In genomic region chr16:72482695-72483094, GRCh38 we compare ENCODE assay signal across 22 cellular contexts.
DNase-seq lines count a peak whose midpoint lies in the region; ATAC-seq, FAIRE-seq and TF ChIP-seq lines count a peak whose summit lies in the region.
"Had no signal": no experiment of that assay in that cellular context is flagged by ENCODE, and none has a peak within 500 bp of the region (broad histone marks: within the 10 kb centered on the region; RNA-seq: fewer than 3 reads in every experiment).

No MANE protein-coding gene starts in this region.

- 0% methylated on average over 3 of the region's 3 CpGs for WGBS in GM12878 (ENCODE audit: insufficient coverage, insufficient replicate concordance, low lambda C conversion rate, missing lambda C conversion rate)

- no peak overlapping the region for H3K9ac ChIP-seq in GM12878 (ENCODE audit: control insufficient read depth, insufficient read depth, low read length)

- TF ChIP-seq POLR2A in GM12891 (IDR thresholded peaks at IDR 0.05; ENCODE audit: low read depth, low read length) = no peak
- no peak for TF ChIP-seq POLR2A in GM12878 (IDR thresholded peaks at IDR 0.05; ENCODE audit: low read depth, low read length)

- CTCF ChIA-PET in GM12878 (lab: Yijun Ruan, JAX) = no interaction called here

- SMC1A ChIA-PET in GM12878 (lab: Charles Lee; ENCODE audit: uncharacterized antibody, unreplicated experiment) = interaction anchor here (1.1 to 1.4 kb wide), 2 partner anchors 10 to 11 kb away, joined by 3 read pairs; no protein-coding TSS in a partner anchor

- H3K4me3 Mint-ChIP-seq in CD4-positive, CD25-positive, alpha-beta regulatory T cell = peak overlapping the region in 3 of 4 donors; percentile 39 to 87 (median 46)
- H3K4me3 Mint-ChIP-seq: activated naive CD8-positive, alpha-beta T cell treated with anti-CD3 and anti-CD28 coated beads, Interleukin-2, amount 10 ng/mL, durations not matched to agents 7 days and 5 days; brain had no signal

- H3K4me1 ChIP-seq in CD4-positive, CD25-positive, alpha-beta regulatory T cell (ENCODE audit: control insufficient read depth, insufficient read depth, low read length, poor library complexity, severe bottlenecking) = peaks cover 17% of the 10 kb centered on the region
- peaks cover 7% of the 10 kb centered on the region; the same call in 1 of the 2 replicates for H3K4me1 ChIP-seq in GM12878 (ENCODE audit: control insufficient read depth, insufficient read depth, low read length)
- H3K4me1 ChIP-seq: testis had no signal

- H2AFZ ChIP-seq in GM12878 (ENCODE audit: control insufficient read depth, low read depth, low read length) = no peak overlapping the region

- peaks cover 16 to 35% (median 28%) of the 10 kb centered on the region in 4 donors for H3K4me1 Mint-ChIP-seq in CD4-positive, CD25-positive, alpha-beta regulatory T cell
- H3K4me1 Mint-ChIP-seq: brain had no signal

- H3K79me2 ChIP-seq in GM12878 (ENCODE audit: control insufficient read depth, insufficient read depth, low read length) = no peaks in the 10 kb centered on the region

- H3K4me2 ChIP-seq in GM12878 (ENCODE audit: control insufficient read depth, insufficient read depth) = peak overlapping the region; percentile 23; the same call in 1 of the 2 replicates

- FAIRE-seq in GM12891 (lab: Jason Lieb, UNC) (peak; percentile 9), GM12878 (lab: Jason Lieb, UNC) (peak; percentile 97)
- FAIRE-seq: endometrium had no signal

- peaks cover 0 to 7% (median 1%) of the 10 kb centered on the region in 7 donors for H3K9me3 Mint-ChIP-seq in CD4-positive, CD25-positive, alpha-beta regulatory T cell
- H3K9me3 Mint-ChIP-seq: activated naive CD8-positive, alpha-beta T cell treated with anti-CD3 and anti-CD28 coated beads, Interleukin-2, amount 10 ng/mL, durations not matched to agents 7 days and 5 days had no signal

- H3K36me3 ChIP-seq in CD4-positive, CD25-positive, alpha-beta regulatory T cell (ENCODE audit: control insufficient read depth, insufficient read depth, low read length) = no peaks in the 10 kb centered on the region
- H3K36me3 ChIP-seq in GM12878 (ENCODE audit: control insufficient read depth in 2 of 2, insufficient read depth in 2 of 2, low read length in 1 of 2) = no peaks in the 10 kb centered on the region
- no peaks in the 10 kb centered on the region for H3K36me3 ChIP-seq in H7 (replicated peaks; ENCODE audit: control insufficient read depth, insufficient read depth, low read length)
- H3K36me3 ChIP-seq: neutrophil had no signal

- in situ Hi-C loops in GM12878 (cut with MboI) = no loop called here

- H3K27ac Mint-ChIP-seq in CD4-positive, CD25-positive, alpha-beta regulatory T cell = peak overlapping the region; percentile 54 to 83 (median 74)
- H3K27ac Mint-ChIP-seq: activated naive CD8-positive, alpha-beta T cell treated with anti-CD3 and anti-CD28 coated beads, Interleukin-2, amount 10 ng/mL, durations not matched to agents 7 days and 5 days had no signal

- no peak for TF ChIP-seq RAD21 in GM12878 (IDR thresholded peaks at IDR 0.05; ENCODE audit: insufficient read depth, low read depth, low read length)

- TF ChIP-seq EP300 in GM12878 (IDR thresholded peaks at IDR 0.05; ENCODE audit: borderline replicate concordance in 1 of 2, control insufficient read depth in 1 of 2, low read depth in 2 of 2, low read length in 2 of 2) = no peak

- TF ChIP-seq CTCF in GM12878 (IDR thresholded peaks at IDR 0.05 in 2 of 3, conservative IDR thresholded peaks at IDR 0.05 in 1 of 3; ENCODE audit: control insufficient read depth in 2 of 3, extremely low read depth in 1 of 3, insufficient read depth in 1 of 3, low read depth in 3 of 3, low read length in 3 of 3) = no peak

- POLR2A ChIA-PET in GM12878 (lab: Charles Lee) = no interaction called here

- ATAC-seq in CD4-positive, CD25-positive, alpha-beta regulatory T cell (ENCODE audit: low read depth in 2 of 2) = no peak
- peak; percentile 49 for ATAC-seq in HG03442 (IDR thresholded peaks at IDR 0.05; ENCODE audit: unreplicated experiment)
- ATAC-seq in GM12878 = peak; percentile 61
- ATAC-seq in GM21526 (IDR thresholded peaks at IDR 0.05; ENCODE audit: low FRiP score, unreplicated experiment) = no peak
- ATAC-seq: HCT116 had no signal

- no peaks in the 10 kb centered on the region for H3K9me3 ChIP-seq in CD4-positive, CD25-positive, alpha-beta regulatory T cell (ENCODE audit: control insufficient read depth in 2 of 2, low read length in 2 of 2)
- H3K9me3 ChIP-seq in GM12878 (replicated peaks; ENCODE audit: control insufficient read depth, insufficient read depth, low read length) = no peaks in the 10 kb centered on the region
- H3K9me3 ChIP-seq: neutrophil, testis had no signal

- BruUV-seq in GM12878 (replicated peaks; lab: Mats Ljungman, UMichigan) = no TSS peak

- no peaks in the 10 kb centered on the region for H3K27me3 Mint-ChIP-seq in CD4-positive, CD25-positive, alpha-beta regulatory T cell
- H3K27me3 Mint-ChIP-seq: activated naive CD8-positive, alpha-beta T cell treated with anti-CD3 and anti-CD28 coated beads, Interleukin-2, amount 10 ng/mL, durations not matched to agents 7 days and 5 days; brain had no signal

- H3K4me3 ChIP-seq in CD4-positive, CD25-positive, alpha-beta regulatory T cell (ENCODE audit: low read depth, low read length) = peak overlapping the region; percentile 52
- H3K4me3 ChIP-seq in GM12878 (no peak overlapping the region), H7 (ENCODE audit: insufficient read depth, low read depth, low read length) (no peak overlapping the region)
- H3K4me3 ChIP-seq: coronary artery, testis had no signal

- H3K27ac ChIP-seq in CD4-positive, CD25-positive, alpha-beta regulatory T cell (ENCODE audit: insufficient read depth, low read length, poor library complexity, severe bottlenecking) = peak overlapping the region; percentile 59
- H3K27ac ChIP-seq in GM12878 (ENCODE audit: control insufficient read depth, insufficient read depth) = no peak overlapping the region
- H3K27ac ChIP-seq: coronary artery, neutrophil, RWPE1, testis had no signal

- RAD21 ChIA-PET in GM12878 (lab: Charles Lee; ENCODE audit: unreplicated experiment) = no interaction called here

- DNase-seq in CD4-positive, CD25-positive, alpha-beta regulatory T cell = peak in 2 of 3 donors; percentile 6 to 49
- DNase-seq in GM12891 (ENCODE audit: insufficient read length, low spot score) (no peak), GM12878 (ENCODE audit: low read depth, low spot score) (no peak), H7 (no peak), NCI-H1092 treated with DMSO at 0.1 percent for 48 hours (lab: John Stamatoyannopoulos, UW) (no peak)
- DNase-seq: activated CD4-positive, alpha-beta T cell treated with anti-CD3 and anti-CD28 coated beads, Interleukin-2, amount 50 U/mL, for 1 hour; activated naive CD8-positive, alpha-beta T cell treated with anti-CD3 and anti-CD28 coated beads, Interleukin-2, amount 10 ng/mL, durations not matched to agents 7 days and 5 days; DMS79 treated with DMSO at 0.1 percent for 48 hours; head of caudate nucleus; MV-4-11; NCI-H187 treated with DMSO at 0.1 percent for 48 hours; NCI-H446 treated with DMSO at 0.1 percent for 48 hours; retina; testis had no signal

- H4K20me1 ChIP-seq in GM12878 (ENCODE audit: control insufficient read depth, insufficient read depth) = no peaks in the 10 kb centered on the region

- H3K27me3 ChIP-seq in CD4-positive, CD25-positive, alpha-beta regulatory T cell (ENCODE audit: control insufficient read depth, insufficient read depth, low read length) = no peaks in the 10 kb centered on the region
- H3K27me3 ChIP-seq in GM12878 (replicated peaks in 1 of 2; ENCODE audit: control insufficient read depth in 2 of 2, insufficient read depth in 2 of 2, low read length in 1 of 2) = no peaks in the 10 kb centered on the region
- no peaks in the 10 kb centered on the region for H3K27me3 ChIP-seq in H7 (ENCODE audit: control insufficient read depth, insufficient read depth, low read length)
- H3K27me3 ChIP-seq: neutrophil, testis had no signal

- intact Hi-C loops in GM12878 (cut with micrococcal nuclease; ENCODE audit: unreplicated experiment) = no loop called here

- H3K36me3 Mint-ChIP-seq in CD4-positive, CD25-positive, alpha-beta regulatory T cell = no peaks in the 10 kb centered on the region

TF ChIP-seq in GM12891, 5 proteins besides CTCF, POLR2A, EP300 and RAD21:
- no peak for TF ChIP-seq POU2F2 (IDR thresholded peaks at IDR 0.05; ENCODE audit: low read depth, low read length)
- TF ChIP-seq POLR2AphosphoS5 (IDR thresholded peaks at IDR 0.05; ENCODE audit: low read depth, low read length) = no peak
- no peak for TF ChIP-seq TAF1 (IDR thresholded peaks at IDR 0.05; ENCODE audit: low read depth, low read length)
- no peak for TF ChIP-seq PAX5 (IDR thresholded peaks at IDR 0.05; ENCODE audit: insufficient read depth, low read length, severe bottlenecking)
- no peak for TF ChIP-seq SPI1 (IDR thresholded peaks at IDR 0.05; ENCODE audit: low read depth, low read length)

TF ChIP-seq in GM12878, 131 proteins besides CTCF, POLR2A, EP300 and RAD21:
- 0 out of 2 replicates have a peak, but pooled peaks have one; percentile 10 for TF ChIP-seq JUNB (IDR thresholded peaks at IDR 0.05)
- peak; percentile 49; the same call in 1 of the 2 replicates for TF ChIP-seq NR2F1 (conservative IDR thresholded peaks at IDR 0.05)
- no peak for TF ChIP-seq MLLT1 (IDR thresholded peaks at IDR 0.05)
- peak; percentile 18; the same call in 1 of the 2 replicates for TF ChIP-seq YY1 (IDR thresholded peaks at IDR 0.05; ENCODE audit: low read depth, low read length)
- peak; percentile 60 for TF ChIP-seq RUNX3 (IDR thresholded peaks at IDR 0.05; ENCODE audit: low read length)
- 0 out of 4 replicates have a peak, but pooled peaks of 1 of the 2 experiments have one; percentile 10 for TF ChIP-seq IKZF2 (IDR thresholded peaks at IDR 0.05)
- no peak for TF ChIP-seq USF2 (IDR thresholded peaks at IDR 0.05; ENCODE audit: borderline replicate concordance, low read depth, low read length)

Comparison
In these comparisons a context has a peak if more than half of its experiments do, and no peak if none do; other contexts are left out.
1. ATAC-seq: peak in HG03442 (single experiment) and GM12878 (single experiment); none in CD4-positive, CD25-positive, alpha-beta regulatory T cell (0 of 2) and GM21526 (single experiment).
2. DNase-seq: peak in CD4-positive, CD25-positive, alpha-beta regulatory T cell (2 of 3); none in GM12891 (single experiment), GM12878 (single experiment), H7 (single experiment) and NCI-H1092 treated with DMSO at 0.1 percent for 48 hours (single experiment).